ENCODE assay signal across 8 cellular contexts in the genomic region with DNA sequence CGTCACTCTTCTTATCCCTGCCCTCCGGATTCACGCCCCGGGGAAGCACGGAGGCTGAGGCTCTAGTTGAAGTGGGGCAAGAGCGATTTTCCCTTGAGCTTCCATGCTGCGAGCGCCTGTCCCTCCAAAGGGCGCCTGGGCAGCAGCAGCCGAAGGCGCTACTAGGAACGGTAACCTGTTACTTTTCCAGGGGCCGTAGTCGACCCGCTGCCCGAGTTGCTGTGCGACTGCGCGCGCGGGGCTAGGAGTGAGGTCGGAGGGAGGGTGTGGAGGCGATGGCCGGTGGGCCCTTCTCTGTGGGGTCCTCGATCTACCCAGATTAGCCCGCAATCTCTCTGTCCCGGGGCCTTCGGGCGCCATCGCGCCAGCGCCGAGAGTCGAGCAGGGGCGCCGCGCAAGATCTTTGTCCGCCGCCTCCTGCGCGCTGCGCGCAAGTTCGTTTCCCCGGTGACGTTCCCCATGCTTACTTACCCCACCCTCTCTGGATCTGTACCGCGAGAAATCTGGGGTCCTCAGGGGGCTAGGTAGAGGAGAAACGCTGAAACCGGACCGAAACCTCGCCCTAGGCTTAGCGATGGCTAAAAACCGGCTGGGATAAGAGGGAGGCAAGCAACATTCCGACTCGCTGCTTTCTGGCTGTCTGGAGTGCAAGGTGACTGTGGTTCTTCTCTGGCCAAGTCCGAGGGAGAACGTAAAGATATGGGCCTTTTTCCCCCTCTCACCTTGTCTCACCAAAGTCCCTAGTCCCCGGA. TPM values are rescaled to one million over a fixed set of nuclear protein-coding genes. Genes with fewer than 3 reads are reported as not detected.
DNase-seq lines count a peak whose midpoint lies in the region; ATAC-seq lines count a peak whose summit lies in the region.

No MANE protein-coding gene starts in this region.

- H3K4me3 Mint-ChIP-seq in activated naive CD8-positive, alpha-beta T cell treated with anti-CD3 and anti-CD28 coated beads for 36 hours: peak overlapping the region; percentile 73
- peak overlapping the region; percentile 81 to 85 for H3K4me3 Mint-ChIP-seq in stimulated activated naive CD8-positive, alpha-beta T cell treated with anti-CD3 and anti-CD28 coated beads, Interleukin-15, amount 100 ng/mL, for 72 hours

- H3K4me1 Mint-ChIP-seq in activated naive CD8-positive, alpha-beta T cell treated with anti-CD3 and anti-CD28 coated beads for 36 hours: peaks cover 54% of the 10 kb centered on the region
- peaks cover 89% of the 10 kb centered on the region for H3K4me1 Mint-ChIP-seq in stimulated activated naive CD8-positive, alpha-beta T cell treated with anti-CD3 and anti-CD28 coated beads, Interleukin-15, amount 100 ng/mL, for 72 hours

- H3K27me3 Mint-ChIP-seq in activated naive CD8-positive, alpha-beta T cell treated with anti-CD3 and anti-CD28 coated beads for 36 hours: peaks cover 93% of the 10 kb centered on the region
- peaks cover 99% of the 10 kb centered on the region for H3K27me3 Mint-ChIP-seq in stimulated activated naive CD8-positive, alpha-beta T cell treated with anti-CD3 and anti-CD28 coated beads, Interleukin-15, amount 100 ng/mL, for 72 hours

- no peak overlapping the region for H3K27ac Mint-ChIP-seq in activated naive CD8-positive, alpha-beta T cell treated with anti-CD3 and anti-CD28 coated beads for 36 hours
- peak overlapping the region in 1 of 2 donors; percentile 59 for H3K27ac Mint-ChIP-seq in stimulated activated naive CD8-positive, alpha-beta T cell treated with anti-CD3 and anti-CD28 coated beads, Interleukin-15, amount 100 ng/mL, for 72 hours

- no peaks in the 10 kb centered on the region for H3K36me3 Mint-ChIP-seq in activated naive CD8-positive, alpha-beta T cell treated with anti-CD3 and anti-CD28 coated beads for 36 hours

- peaks cover 1% of the 10 kb centered on the region for H3K9me3 Mint-ChIP-seq in activated naive CD8-positive, alpha-beta T cell treated with anti-CD3 and anti-CD28 coated beads for 36 hours
- H3K9me3 Mint-ChIP-seq in stimulated activated naive CD8-positive, alpha-beta T cell treated with anti-CD3 and anti-CD28 coated beads, Interleukin-15, amount 100 ng/mL, for 72 hours: no peaks in the 10 kb centered on the region

- DNase-seq in NCI-H1436 (lab: John Stamatoyannopoulos, UW) (peak; percentile 34), NCI-H1436 treated with DMSO at 0.1 percent for 48 hours (lab: John Stamatoyannopoulos, UW) (no peak), NCI-H1105 (lab: John Stamatoyannopoulos, UW) (peak; percentile 2), iris pigment epithelial cell (ENCODE audit: low read depth) (peak; percentile 29)
- DNase-seq in activated naive CD8-positive, alpha-beta T cell treated with anti-CD3 and anti-CD28 coated beads for 36 hours: peak; percentile 41
- peak; percentile 50 to 63 for DNase-seq in stimulated activated naive CD8-positive, alpha-beta T cell treated with anti-CD3 and anti-CD28 coated beads, Interleukin-15, amount 100 ng/mL, for 72 hours

- peak; percentile 6 for ATAC-seq in stimulated activated naive CD8-positive, alpha-beta T cell treated with anti-CD3 and anti-CD28 coated beads, Interleukin-15, amount 100 ng/mL, for 72 hours
- no peak for ATAC-seq in HG03095 (IDR thresholded peaks at IDR 0.05; ENCODE audit: unreplicated experiment)
- no peak for ATAC-seq in HG02973 (IDR thresholded peaks at IDR 0.05; ENCODE audit: unreplicated experiment)

RNA-seq across cellular contexts. Expression of a gene that starts 0.7 kb away (rescaled TPM):
- 1 to 10 TPM in 1 of 2 experiments, under 1 TPM in 1; 0.74 to 1.0 TPM for total RNA-seq in activated naive CD8-positive, alpha-beta T cell treated with anti-CD3 and anti-CD28 coated beads for 36 hours

RNA-seq across cellular contexts. Expression of a gene that starts 47.2 kb away (rescaled TPM):
- total RNA-seq in activated naive CD8-positive, alpha-beta T cell treated with anti-CD3 and anti-CD28 coated beads for 36 hours: under 1 TPM in 1 of 2 experiments, not detected in 1; 0.40 TPM
